ENCODE assay signal across 8 cellular contexts in genomic region chr14:87581298-87581697, GRCh38.
"Had no signal": no experiment of that assay in that cellular context is flagged by ENCODE, and none has a peak within 500 bp of the region (broad histone marks: within the 10 kb centered on the region; RNA-seq: fewer than 3 reads in every experiment).

No MANE protein-coding gene starts in this region.

- H3K4me3 ChIP-seq: GM12878 had no signal

- ATAC-seq: GM12878 had no signal

- DNase-seq: GDM1, GF-D8 had no signal

- FAIRE-seq: G401.6, GM12878, GM12891, GM12892, GM18507, GM19239 had no signal
